Comparison of ENCODE assay signal across 3 cellular contexts in the genomic region with DNA sequence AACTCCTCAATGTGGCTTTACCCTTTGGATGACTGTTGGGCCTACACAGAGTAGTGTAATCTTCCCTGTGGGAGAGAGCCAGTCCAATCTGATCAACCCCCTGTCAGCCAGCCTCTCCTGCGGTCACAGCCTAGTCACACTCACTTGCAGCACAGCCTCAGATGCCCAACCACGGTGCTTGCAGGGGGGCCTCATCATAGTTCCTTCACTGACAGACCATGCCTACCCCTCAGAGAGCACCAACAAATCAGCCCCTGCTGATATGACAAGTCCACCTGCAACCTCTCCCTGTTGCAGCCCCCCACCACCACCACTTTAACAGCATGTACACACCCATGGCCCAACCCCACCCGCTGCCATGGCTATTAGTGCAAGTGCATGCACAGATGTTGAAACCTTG.
"Had no signal": no experiment of that assay in that cellular context is flagged by ENCODE, and none has a peak within 500 bp of the region (broad histone marks: within the 10 kb centered on the region; RNA-seq: fewer than 3 reads in every experiment).

No MANE protein-coding gene starts in this region.

- ATAC-seq: GM12878 had no signal

- DNase-seq: GDM1, GF-D8 had no signal
